Comparison of ENCODE assay signal across 24 cellular contexts in the genomic region with DNA sequence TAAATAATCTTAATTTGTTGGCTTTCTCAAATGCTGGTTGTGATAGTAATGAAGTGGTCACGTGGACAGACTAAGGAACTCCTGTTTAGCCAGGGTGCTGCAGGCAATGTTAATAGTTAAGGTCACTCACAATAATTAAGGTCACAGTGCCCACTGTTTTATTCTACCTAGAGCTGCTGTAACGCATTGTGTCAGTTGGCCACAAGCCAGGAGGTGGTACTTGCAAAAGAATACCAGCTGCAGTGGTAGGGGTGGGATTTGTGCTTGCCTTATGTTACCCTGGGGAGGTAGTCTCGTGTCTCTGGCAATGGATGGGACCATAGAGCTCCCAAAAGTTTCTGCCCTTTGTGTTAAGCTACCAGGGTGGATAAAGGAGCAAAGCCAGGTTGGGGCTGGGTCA.
"Had no signal": no experiment of that assay in that cellular context is flagged by ENCODE, and none has a peak within 500 bp of the region (broad histone marks: within the 10 kb centered on the region; RNA-seq: fewer than 3 reads in every experiment).

No MANE protein-coding gene starts in this region.

- ATAC-seq: activated T-cell treated with anti-CD3 and anti-CD28 coated beads, Interleukin-2, amount 50 U/mL, for 72 hours; left lung; naive thymus-derived CD4-positive, alpha-beta T cell; sciatic nerve; stimulated activated memory B cell treated with anti-CD40 and anti-IgM and Interleukin-4, amounts not matched to agents 10 μg/mL and 1 μg/mL and 100 μg/mL, for 72 hours had no signal

- H3K27me3 ChIP-seq: esophagus muscularis mucosa, hepatocyte, left lung, stomach, suprapubic skin, transverse colon had no signal

- H3K36me3 ChIP-seq: esophagus muscularis mucosa, left lung, stomach, suprapubic skin, transverse colon had no signal

- H3K27ac ChIP-seq: coronary artery, esophagus muscularis mucosa, hepatocyte, left lung, stomach, suprapubic skin, transverse colon had no signal

- H3K4me3 ChIP-seq: coronary artery, esophagus muscularis mucosa, hepatocyte, left lung, stomach, suprapubic skin, transverse colon had no signal

- DNase-seq: activated CD4-positive, alpha-beta memory T cell treated with anti-CD3 and anti-CD28 coated beads, Interleukin-2, amount 10 ng/mL, durations not matched to agents 7 days and 5 days; activated CD4-positive, alpha-beta T cell treated with anti-CD3 and anti-CD28 coated beads, Interleukin-2, amount 10 ng/mL, durations not matched to agents 24 days and 14 days; activated CD4-positive, CD25-positive, alpha-beta regulatory T cell; activated effector memory CD4-positive, alpha-beta T cell treated with Interleukin-2 at 50 U/mL for 16 hours; activated naive CD4-positive, alpha-beta T cell treated with anti-CD3 and anti-CD28 coated beads for 36 hours; activated naive CD8-positive, alpha-beta T cell treated with anti-CD3 and anti-CD28 coated beads, Interleukin-2, amount 10 ng/mL, durations not matched to agents 7 days and 5 days; activated T-cell treated with anti-CD3 and anti-CD28 coated beads, Interleukin-2, amount 50 U/mL, for 72 hours; amniotic stem cell; cerebellar nuclear complex; glutamatergic neuron; immature natural killer cell; kidney glomerular epithelial cell; naive thymus-derived CD4-positive, alpha-beta T cell; small intestine; stimulated activated CD4-positive, alpha-beta T cell treated with anti-CD3 and anti-CD28 coated beads, Interleukin-2, amount 100 ng/mL, for 24 hours; stomach; transverse colon had no signal
